In the genomic region with DNA sequence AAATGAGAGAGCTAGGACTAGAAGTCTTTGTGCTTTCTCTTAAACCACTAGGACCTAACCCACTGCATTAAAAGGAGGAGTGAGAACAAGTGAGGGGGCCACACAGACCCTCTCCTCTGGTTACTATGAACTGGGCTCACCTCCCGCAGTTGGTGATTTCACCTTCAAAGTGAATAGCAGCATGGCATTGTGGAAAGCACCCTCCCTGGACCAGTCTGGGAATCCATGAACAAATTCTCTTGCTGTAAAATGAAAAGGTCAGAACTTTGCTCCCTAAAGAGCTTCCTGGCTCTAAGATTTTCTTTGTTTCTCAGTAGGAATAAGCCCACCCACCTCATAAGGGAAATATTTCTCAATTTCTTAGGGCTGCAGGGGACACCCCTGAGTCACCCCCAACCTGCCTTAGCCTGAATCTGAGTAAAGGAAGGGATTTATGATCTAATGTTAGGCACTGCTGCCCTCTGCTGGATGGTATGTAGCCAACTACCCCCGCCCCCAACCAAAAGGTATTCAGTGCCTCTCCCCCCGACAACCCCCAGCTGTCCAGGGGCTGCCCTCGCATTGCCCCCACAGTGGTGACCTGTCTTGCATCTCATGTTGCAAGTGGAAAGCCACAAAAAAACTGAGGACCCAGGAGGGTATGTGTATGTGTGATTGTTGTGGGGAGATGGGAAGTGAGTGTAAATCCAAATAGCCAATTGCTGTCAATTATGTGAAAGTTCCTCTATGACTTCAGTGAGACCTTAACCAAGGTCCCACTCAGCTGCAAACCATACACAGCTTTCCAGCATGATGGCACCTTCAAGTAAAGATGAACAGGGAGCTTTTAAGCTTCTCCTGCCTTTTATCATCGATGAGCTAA, we compare ENCODE assay signal across 8 cellular contexts.
DNase-seq lines count a peak whose midpoint lies in the region; ATAC-seq, FAIRE-seq and TF ChIP-seq lines count a peak whose summit lies in the region.

No MANE protein-coding gene starts in this region.

- no peak overlapping the region; the same call in none of the 2 replicates for H3K27ac Mint-ChIP-seq in GM23338

- DNase-seq in DMS 273 treated with DMSO at 0.1 percent for 48 hours (lab: John Stamatoyannopoulos, UW) (peak; percentile 4), GM23338 (ENCODE audit: low spot score) (peak; percentile 93), NCI-H146 (lab: John Stamatoyannopoulos, UW) (peak; percentile 80), T1000 (lab: John Stamatoyannopoulos, UW) (peak; percentile 29), cerebellar cortex (ENCODE audit: low spot score) (peak; percentile 44), left kidney (ENCODE audit: low read depth, low spot score) (peak; percentile 88), HTR-8/SVneo (ENCODE audit: insufficient read length, low spot score) (no peak)
- peak; percentile 1 for DNase-seq in stimulated activated CD8-positive, alpha-beta memory T cell treated with anti-CD3 and anti-CD28 coated beads, Interleukin-12 subunit alpha, Interleukin-12 subunit beta, amount 100 ng/mL, for 24 hours (ENCODE audit: extremely low read depth)

- no peaks in the 10 kb centered on the region for H3K36me3 Mint-ChIP-seq in GM23338 (ENCODE audit: low read depth)

- H2AFZ ChIP-seq in GM23338: peak overlapping the region; percentile 86

- H3K4me1 ChIP-seq in GM23338 (ENCODE audit: insufficient read depth): no peaks in the 10 kb centered on the region

- no peak overlapping the region for H3K4me3 ChIP-seq in GM23338

- peak; percentile 85 to 92 for TF ChIP-seq CTCF in GM23338 (conservative IDR thresholded peaks at IDR 0.05; ENCODE audit: low read depth in 2 of 2)

- H3K27ac ChIP-seq in GM23338 (ENCODE audit: low read depth): no peak overlapping the region

- no peak overlapping the region for H3K4me2 ChIP-seq in GM23338

- no peaks in the 10 kb centered on the region for H3F3A ChIP-seq in GM23338 (replicated peaks; ENCODE audit: low read depth)

- no peaks in the 10 kb centered on the region for H3K9me3 Mint-ChIP-seq in GM23338

- no peaks in the 10 kb centered on the region for H3K27me3 ChIP-seq in GM23338 (ENCODE audit: insufficient read depth)

- H3K4me3 Mint-ChIP-seq in GM23338: no peak overlapping the region

- H3K36me3 ChIP-seq in GM23338 (ENCODE audit: insufficient read depth): no peaks in the 10 kb centered on the region

- H4K20me1 ChIP-seq in GM23338 (replicated peaks; ENCODE audit: insufficient read depth): no peaks in the 10 kb centered on the region

- H3K79me2 ChIP-seq in GM23338 (replicated peaks; ENCODE audit: insufficient read depth): no peaks in the 10 kb centered on the region

- peak; percentile 94 for ATAC-seq in GM23338

- peaks cover 4% of the 10 kb centered on the region; the same call in 2 of the 3 replicates for H3K4me1 Mint-ChIP-seq in GM23338

- no peak for FAIRE-seq in HTR-8/SVneo (lab: Jason Lieb, UNC)

- no peaks in the 10 kb centered on the region for H3K27me3 Mint-ChIP-seq in GM23338 (ENCODE audit: insufficient read depth, low read depth, poor library complexity)

- no peaks in the 10 kb centered on the region for H3K9me2 ChIP-seq in GM23338 (ENCODE audit: insufficient read depth)

TF ChIP-seq in GM23338, 12 proteins besides CTCF, POLR2A, EP300 and RAD21 (continues in another document):
- TF ChIP-seq CREB1 (CRISPR knock-in tag; IDR thresholded peaks at IDR 0.05; ENCODE audit: low read depth) (no peak), STAT1 (IDR thresholded peaks at IDR 0.05; ENCODE audit: unreplicated experiment) (no peak), ZNF331 (CRISPR knock-in tag; IDR thresholded peaks at IDR 0.05; ENCODE audit: low read depth) (no peak), NANOG (IDR thresholded peaks at IDR 0.05; ENCODE audit: borderline replicate concordance) (no peak), JUNB (IDR thresholded peaks at IDR 0.05; ENCODE audit: unreplicated experiment) (no peak), EZH2 (IDR thresholded peaks at IDR 0.05; ENCODE audit: low read depth, unreplicated experiment) (no peak)
- TF ChIP-seq, protein P1, sequence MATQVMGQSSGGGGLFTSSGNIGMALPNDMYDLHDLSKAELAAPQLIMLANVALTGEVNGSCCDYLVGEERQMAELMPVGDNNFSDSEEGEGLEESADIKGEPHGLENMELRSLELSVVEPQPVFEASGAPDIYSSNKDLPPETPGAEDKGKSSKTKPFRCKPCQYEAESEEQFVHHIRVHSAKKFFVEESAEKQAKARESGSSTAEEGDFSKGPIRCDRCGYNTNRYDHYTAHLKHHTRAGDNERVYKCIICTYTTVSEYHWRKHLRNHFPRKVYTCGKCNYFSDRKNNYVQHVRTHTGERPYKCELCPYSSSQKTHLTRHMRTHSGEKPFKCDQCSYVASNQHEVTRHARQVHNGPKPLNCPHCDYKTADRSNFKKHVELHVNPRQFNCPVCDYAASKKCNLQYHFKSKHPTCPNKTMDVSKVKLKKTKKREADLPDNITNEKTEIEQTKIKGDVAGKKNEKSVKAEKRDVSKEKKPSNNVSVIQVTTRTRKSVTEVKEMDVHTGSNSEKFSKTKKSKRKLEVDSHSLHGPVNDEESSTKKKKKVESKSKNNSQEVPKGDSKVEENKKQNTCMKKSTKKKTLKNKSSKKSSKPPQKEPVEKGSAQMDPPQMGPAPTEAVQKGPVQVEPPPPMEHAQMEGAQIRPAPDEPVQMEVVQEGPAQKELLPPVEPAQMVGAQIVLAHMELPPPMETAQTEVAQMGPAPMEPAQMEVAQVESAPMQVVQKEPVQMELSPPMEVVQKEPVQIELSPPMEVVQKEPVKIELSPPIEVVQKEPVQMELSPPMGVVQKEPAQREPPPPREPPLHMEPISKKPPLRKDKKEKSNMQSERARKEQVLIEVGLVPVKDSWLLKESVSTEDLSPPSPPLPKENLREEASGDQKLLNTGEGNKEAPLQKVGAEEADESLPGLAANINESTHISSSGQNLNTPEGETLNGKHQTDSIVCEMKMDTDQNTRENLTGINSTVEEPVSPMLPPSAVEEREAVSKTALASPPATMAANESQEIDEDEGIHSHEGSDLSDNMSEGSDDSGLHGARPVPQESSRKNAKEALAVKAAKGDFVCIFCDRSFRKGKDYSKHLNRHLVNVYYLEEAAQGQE (IDR thresholded peaks at IDR 0.05; ENCODE audit: unreplicated experiment): no peak
- TF ChIP-seq, protein P2, sequence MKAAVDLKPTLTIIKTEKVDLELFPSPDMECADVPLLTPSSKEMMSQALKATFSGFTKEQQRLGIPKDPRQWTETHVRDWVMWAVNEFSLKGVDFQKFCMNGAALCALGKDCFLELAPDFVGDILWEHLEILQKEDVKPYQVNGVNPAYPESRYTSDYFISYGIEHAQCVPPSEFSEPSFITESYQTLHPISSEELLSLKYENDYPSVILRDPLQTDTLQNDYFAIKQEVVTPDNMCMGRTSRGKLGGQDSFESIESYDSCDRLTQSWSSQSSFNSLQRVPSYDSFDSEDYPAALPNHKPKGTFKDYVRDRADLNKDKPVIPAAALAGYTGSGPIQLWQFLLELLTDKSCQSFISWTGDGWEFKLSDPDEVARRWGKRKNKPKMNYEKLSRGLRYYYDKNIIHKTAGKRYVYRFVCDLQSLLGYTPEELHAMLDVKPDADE (IDR thresholded peaks at IDR 0.05): no peak
